Comparison of ENCODE assay signal across 8 cellular contexts in the genomic region with DNA sequence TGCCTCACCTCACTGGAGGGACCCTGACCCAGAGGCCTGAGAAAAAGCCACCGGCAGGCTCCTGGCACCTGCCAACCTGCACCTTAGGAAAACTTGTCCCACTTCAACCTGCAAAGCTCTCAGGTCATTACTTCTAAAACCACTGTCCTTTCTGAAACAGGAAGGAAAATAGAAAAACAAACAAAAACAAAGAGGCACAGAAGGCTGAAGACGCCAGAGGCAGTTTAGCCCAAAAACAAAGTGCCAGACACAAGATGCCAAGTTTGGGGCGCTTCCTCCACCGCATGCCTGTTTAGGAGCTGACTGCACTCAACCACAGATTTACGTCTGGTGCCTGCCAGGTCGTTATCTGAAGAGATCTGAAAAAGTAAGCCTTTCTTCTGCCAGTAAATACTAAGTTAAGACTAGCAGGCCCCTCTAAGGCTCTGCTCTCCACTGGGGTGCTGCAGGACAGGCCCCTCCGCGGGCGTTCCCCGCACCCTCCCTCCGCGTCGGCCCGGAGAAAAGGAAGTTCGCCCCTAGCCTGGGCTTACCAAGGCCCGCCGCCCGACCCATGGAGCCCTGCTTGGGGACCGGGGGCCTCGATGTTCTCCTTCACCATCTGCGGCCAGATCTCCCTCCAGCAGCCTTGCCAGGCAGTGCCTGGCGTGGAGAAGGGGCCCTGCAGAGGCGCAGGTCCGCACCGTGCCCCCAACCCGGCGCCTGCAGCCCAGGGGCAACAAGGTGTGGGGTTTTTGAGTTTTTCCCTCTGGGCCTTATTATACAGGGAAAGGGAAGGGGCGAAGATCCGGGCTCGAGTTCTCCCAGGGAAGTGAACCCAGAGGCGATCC. TPM values are rescaled to one million over a fixed set of nuclear protein-coding genes. Genes with fewer than 3 reads are reported as not detected.
A peak's percentile ranks its signal among the peaks of the same experiment; 100 is the strongest.
DNase-seq lines count a peak whose midpoint lies in the region; ATAC-seq lines count a peak whose summit lies in the region.

No MANE protein-coding gene starts in this region.

- H3K4me3 Mint-ChIP-seq in activated CD4-positive, alpha-beta T cell treated with anti-CD3 and anti-CD28 coated beads for 36 hours = peak overlapping the region; percentile 83
- H3K4me3 Mint-ChIP-seq in activated naive CD8-positive, alpha-beta T cell treated with anti-CD3 and anti-CD28 coated beads, Interleukin-2, amount 50 U/mL, for 24 hours = peak overlapping the region; percentile 84
- H3K4me3 Mint-ChIP-seq in stimulated activated naive B cell treated with anti-CD40 and anti-IgM and Interleukin-4, amounts not matched to agents 10 μg/mL and 1 μg/mL and 100 μg/mL, for 72 hours = peak overlapping the region; percentile 90 to 96

- no peaks in the 10 kb centered on the region for H3K9me3 Mint-ChIP-seq in activated CD4-positive, alpha-beta T cell treated with anti-CD3 and anti-CD28 coated beads for 36 hours (ENCODE audit: low read depth)
- no peaks in the 10 kb centered on the region for H3K9me3 Mint-ChIP-seq in activated naive CD8-positive, alpha-beta T cell treated with anti-CD3 and anti-CD28 coated beads, Interleukin-2, amount 50 U/mL, for 24 hours
- H3K9me3 Mint-ChIP-seq in stimulated activated naive B cell treated with anti-CD40 and anti-IgM and Interleukin-4, amounts not matched to agents 10 μg/mL and 1 μg/mL and 100 μg/mL, for 72 hours = no peaks in the 10 kb centered on the region

- peak overlapping the region; percentile 52 for H3K9ac ChIP-seq in HUES6 (ENCODE audit: low read length)
- H3K9ac ChIP-seq in iPS-18a (ENCODE audit: low read length) = peak overlapping the region; percentile 39

- H3K9me3 ChIP-seq in HUES6 (ENCODE audit: control insufficient read depth, insufficient read depth, low read depth, low read length) (peaks cover 8% of the 10 kb centered on the region; the same call in 1 of the 2 replicates), iPS-18a (ENCODE audit: control insufficient read depth, low read depth, low read length) (no peaks in the 10 kb centered on the region)

- H3K36me3 Mint-ChIP-seq in activated CD4-positive, alpha-beta T cell treated with anti-CD3 and anti-CD28 coated beads for 36 hours (ENCODE audit: low read depth) = peaks cover 49% of the 10 kb centered on the region
- peaks cover 31% of the 10 kb centered on the region for H3K36me3 Mint-ChIP-seq in activated naive CD8-positive, alpha-beta T cell treated with anti-CD3 and anti-CD28 coated beads, Interleukin-2, amount 50 U/mL, for 24 hours (ENCODE audit: low read depth)
- H3K36me3 Mint-ChIP-seq in stimulated activated naive B cell treated with anti-CD40 and anti-IgM and Interleukin-4, amounts not matched to agents 10 μg/mL and 1 μg/mL and 100 μg/mL, for 72 hours = peaks cover 19 to 35% of the 10 kb centered on the region in 2 donors

- H3K27ac ChIP-seq in HUES6 (ENCODE audit: low read depth, low read length) (no peak overlapping the region), iPS-18a (ENCODE audit: low read length) (no peak overlapping the region)

- CTCF ChIA-PET in activated CD4-positive, alpha-beta T cell treated with anti-CD3 and anti-CD28 coated beads for 36 hours (lab: Charles Lee) = interaction anchor here (0.5 to 1.3 kb wide), 3 partner anchors 68 to 202 kb away, joined by 3 to 4 read pairs (median 3); no protein-coding TSS in a partner anchor

- H3K27ac Mint-ChIP-seq in activated CD4-positive, alpha-beta T cell treated with anti-CD3 and anti-CD28 coated beads for 36 hours = peak overlapping the region; percentile 37
- peak overlapping the region; percentile 62 for H3K27ac Mint-ChIP-seq in activated naive CD8-positive, alpha-beta T cell treated with anti-CD3 and anti-CD28 coated beads, Interleukin-2, amount 50 U/mL, for 24 hours
- peak overlapping the region; percentile 85 for H3K27ac Mint-ChIP-seq in stimulated activated naive B cell treated with anti-CD40 and anti-IgM and Interleukin-4, amounts not matched to agents 10 μg/mL and 1 μg/mL and 100 μg/mL, for 72 hours

- H3K27me3 Mint-ChIP-seq in activated CD4-positive, alpha-beta T cell treated with anti-CD3 and anti-CD28 coated beads for 36 hours = no peaks in the 10 kb centered on the region
- H3K27me3 Mint-ChIP-seq in activated naive CD8-positive, alpha-beta T cell treated with anti-CD3 and anti-CD28 coated beads, Interleukin-2, amount 50 U/mL, for 24 hours = peaks cover 2% of the 10 kb centered on the region
- H3K27me3 Mint-ChIP-seq in stimulated activated naive B cell treated with anti-CD40 and anti-IgM and Interleukin-4, amounts not matched to agents 10 μg/mL and 1 μg/mL and 100 μg/mL, for 72 hours = peaks cover 0 to 3% of the 10 kb centered on the region in 2 donors

- H3K36me3 ChIP-seq in HUES6 (ENCODE audit: control insufficient read depth, insufficient read depth, low read length) (no peaks in the 10 kb centered on the region), iPS-18a (ENCODE audit: control insufficient read depth, low read depth, low read length) (no peaks in the 10 kb centered on the region)

- H3K4me3 ChIP-seq in HUES6 (ENCODE audit: low read depth, low read length) = peak overlapping the region; percentile 66
- peak overlapping the region; percentile 67 for H3K4me3 ChIP-seq in iPS-18a (ENCODE audit: low read length)

- H3K27me3 ChIP-seq in HUES6 (ENCODE audit: control insufficient read depth, insufficient read depth, low read length) (peaks cover 41% of the 10 kb centered on the region), iPS-18a (ENCODE audit: control insufficient read depth, insufficient read depth, low read length) (peaks cover 33% of the 10 kb centered on the region)

- DNase-seq in activated CD4-positive, alpha-beta T cell treated with anti-CD3 and anti-CD28 coated beads for 36 hours = peak; percentile 39
- DNase-seq in activated CD4-positive, alpha-beta T cell treated with anti-CD3 and anti-CD28 coated beads for 4 hours = no peak
- DNase-seq in activated naive CD8-positive, alpha-beta T cell treated with anti-CD3 and anti-CD28 coated beads, Interleukin-2, amount 50 U/mL, for 24 hours = peak; percentile 20
- DNase-seq in stimulated activated naive B cell treated with anti-CD40 and anti-IgM and Interleukin-4, amounts not matched to agents 10 μg/mL and 1 μg/mL and 100 μg/mL, for 72 hours = peak; percentile 11
- DNase-seq in NCI-H2227 treated with DMSO at 0.1 percent for 48 hours (lab: John Stamatoyannopoulos, UW) = no peak
- no peak for DNase-seq in activated gamma-delta T cell treated with Interleukin-2 at 50 U/mL for 16 hours

- intact Hi-C loops in activated CD4-positive, alpha-beta T cell treated with anti-CD3 and anti-CD28 coated beads for 36 hours (cut with DNase I, micrococcal nuclease) = loop anchor here (2.0 to 10.0 kb wide), 7 partner anchors 68 to 1111 kb away; a partner anchor contains a TSS

- POLR2A ChIA-PET in activated CD4-positive, alpha-beta T cell treated with anti-CD3 and anti-CD28 coated beads for 36 hours (lab: Charles Lee) = no interaction called here

- H3K4me1 Mint-ChIP-seq in activated CD4-positive, alpha-beta T cell treated with anti-CD3 and anti-CD28 coated beads for 36 hours = peaks cover 18% of the 10 kb centered on the region
- peaks cover 17% of the 10 kb centered on the region for H3K4me1 Mint-ChIP-seq in activated naive CD8-positive, alpha-beta T cell treated with anti-CD3 and anti-CD28 coated beads, Interleukin-2, amount 50 U/mL, for 24 hours
- H3K4me1 Mint-ChIP-seq in stimulated activated naive B cell treated with anti-CD40 and anti-IgM and Interleukin-4, amounts not matched to agents 10 μg/mL and 1 μg/mL and 100 μg/mL, for 72 hours = peaks cover 14 to 21% of the 10 kb centered on the region in 2 donors

- H3K4me1 ChIP-seq in HUES6 (ENCODE audit: control insufficient read depth, insufficient read depth, low read length) = peaks cover 4% of the 10 kb centered on the region; the same call in 1 of the 2 replicates
- no peaks in the 10 kb centered on the region for H3K4me1 ChIP-seq in iPS-18a (ENCODE audit: control insufficient read depth, low read depth, low read length)

- peak; percentile 35 for ATAC-seq in activated CD4-positive, alpha-beta T cell treated with anti-CD3 and anti-CD28 coated beads for 36 hours
- peak; percentile 45 for ATAC-seq in activated naive CD8-positive, alpha-beta T cell treated with anti-CD3 and anti-CD28 coated beads, Interleukin-2, amount 50 U/mL, for 24 hours
- peak; percentile 40 to 41 for ATAC-seq in stimulated activated naive B cell treated with anti-CD40 and anti-IgM and Interleukin-4, amounts not matched to agents 10 μg/mL and 1 μg/mL and 100 μg/mL, for 72 hours (replicated peaks)

RNA-seq across cellular contexts. Expression of a gene that starts 1.3 kb away (rescaled TPM):
- 100 to 1,000 TPM; 147 to 165 TPM for total RNA-seq in activated CD4-positive, alpha-beta T cell treated with anti-CD3 and anti-CD28 coated beads for 36 hours

Comparison
In these comparisons a context has a peak if more than half of its experiments do, and no peak if none do; other contexts are left out.
1. DNase-seq: peak in activated CD4-positive, alpha-beta T cell treated with anti-CD3 and anti-CD28 coated beads for 36 hours (single experiment), activated naive CD8-positive, alpha-beta T cell treated with anti-CD3 and anti-CD28 coated beads, Interleukin-2, amount 50 U/mL, for 24 hours (single experiment) and stimulated activated naive B cell treated with anti-CD40 and anti-IgM and Interleukin-4, amounts not matched to agents 10 μg/mL and 1 μg/mL and 100 μg/mL, for 72 hours (single experiment); none in activated CD4-positive, alpha-beta T cell treated with anti-CD3 and anti-CD28 coated beads for 4 hours (0 of 2), NCI-H2227 treated with DMSO at 0.1 percent for 48 hours (single experiment) and activated gamma-delta T cell treated with Interleukin-2 at 50 U/mL for 16 hours (single experiment).
2. Peak in every context shown above with its lines, with median percentiles within 50 percentile points of each other: ATAC-seq, H3K27ac Mint-ChIP-seq and H3K4me3 Mint-ChIP-seq.